ENCODE assay signal across 2 cellular contexts in genomic region chr17:57421393-57421717, GRCh38.
TF ChIP-seq lines count a peak whose summit lies in the region.

No MANE protein-coding gene starts in this region.

TF ChIP-seq in SK-N-SH, 30 proteins besides CTCF, POLR2A, EP300 and RAD21 (continued from another document):
- TF ChIP-seq, protein P1, sequence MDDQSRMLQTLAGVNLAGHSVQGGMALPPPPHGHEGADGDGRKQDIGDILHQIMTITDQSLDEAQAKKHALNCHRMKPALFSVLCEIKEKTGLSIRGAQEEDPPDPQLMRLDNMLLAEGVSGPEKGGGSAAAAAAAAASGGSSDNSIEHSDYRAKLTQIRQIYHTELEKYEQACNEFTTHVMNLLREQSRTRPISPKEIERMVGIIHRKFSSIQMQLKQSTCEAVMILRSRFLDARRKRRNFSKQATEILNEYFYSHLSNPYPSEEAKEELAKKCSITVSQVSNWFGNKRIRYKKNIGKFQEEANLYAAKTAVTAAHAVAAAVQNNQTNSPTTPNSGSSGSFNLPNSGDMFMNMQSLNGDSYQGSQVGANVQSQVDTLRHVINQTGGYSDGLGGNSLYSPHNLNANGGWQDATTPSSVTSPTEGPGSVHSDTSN (IDR thresholded peaks at IDR 0.05): no peak
- TF ChIP-seq RXRA (IDR thresholded peaks at IDR 0.05; ENCODE audit: borderline replicate concordance, low read depth): no peak
- no peak for TF ChIP-seq RFX5 (IDR thresholded peaks at IDR 0.05; ENCODE audit: low read length)
- no peak for TF ChIP-seq YY1 (IDR thresholded peaks at IDR 0.05; ENCODE audit: low read depth)
- no peak for TF ChIP-seq NRF1 (IDR thresholded peaks at IDR 0.05; ENCODE audit: low read depth, low read length)
- TF ChIP-seq FOXJ3 (CRISPR knock-in tag; IDR thresholded peaks at IDR 0.05): no peak
- no peak for TF ChIP-seq SMC3 (IDR thresholded peaks at IDR 0.05; ENCODE audit: low read depth, low read length)
- no peak for TF ChIP-seq GATA2 (CRISPR knock-in tag; IDR thresholded peaks at IDR 0.05)
- no peak for TF ChIP-seq TCF12 (IDR thresholded peaks at IDR 0.05)
- TF ChIP-seq POLR2AphosphoS5 (IDR thresholded peaks at IDR 0.05; ENCODE audit: low read depth, low read length): no peak
- no peak for TF ChIP-seq FOXM1 (IDR thresholded peaks at IDR 0.05; ENCODE audit: low read depth)
- no peak for TF ChIP-seq TEAD4 (IDR thresholded peaks at IDR 0.05; ENCODE audit: borderline replicate concordance, insufficient read depth)

TF ChIP-seq in SK-N-SH treated with all-trans-retinoic acid at 6 μM for 48 hours, 23 proteins besides CTCF, POLR2A, EP300 and RAD21 (continued from another document):
- TF ChIP-seq POU6F1 (CRISPR knock-in tag; IDR thresholded peaks at IDR 0.05; ENCODE audit: borderline replicate concordance, low read depth): no peak
- TF ChIP-seq PATZ1 (CRISPR knock-in tag; IDR thresholded peaks at IDR 0.05; ENCODE audit: borderline replicate concordance): no peak
- no peak for TF ChIP-seq ZFP3 (CRISPR knock-in tag; IDR thresholded peaks at IDR 0.05)
- TF ChIP-seq RARB (CRISPR knock-in tag; IDR thresholded peaks at IDR 0.05): no peak
- no peak for TF ChIP-seq SNAI2 (CRISPR knock-in tag; IDR thresholded peaks at IDR 0.05)
- TF ChIP-seq ZNF70 (CRISPR knock-in tag; IDR thresholded peaks at IDR 0.05): no peak
- TF ChIP-seq BACH2 (CRISPR knock-in tag; IDR thresholded peaks at IDR 0.05; ENCODE audit: borderline replicate concordance): no peak
- no peak for TF ChIP-seq ZC3H10 (CRISPR knock-in tag; IDR thresholded peaks at IDR 0.05)
- TF ChIP-seq TCF4 (CRISPR knock-in tag; IDR thresholded peaks at IDR 0.05; ENCODE audit: borderline replicate concordance): no peak
- no peak for TF ChIP-seq ZFP30 (CRISPR knock-in tag; IDR thresholded peaks at IDR 0.05)
- TF ChIP-seq, protein P2, sequence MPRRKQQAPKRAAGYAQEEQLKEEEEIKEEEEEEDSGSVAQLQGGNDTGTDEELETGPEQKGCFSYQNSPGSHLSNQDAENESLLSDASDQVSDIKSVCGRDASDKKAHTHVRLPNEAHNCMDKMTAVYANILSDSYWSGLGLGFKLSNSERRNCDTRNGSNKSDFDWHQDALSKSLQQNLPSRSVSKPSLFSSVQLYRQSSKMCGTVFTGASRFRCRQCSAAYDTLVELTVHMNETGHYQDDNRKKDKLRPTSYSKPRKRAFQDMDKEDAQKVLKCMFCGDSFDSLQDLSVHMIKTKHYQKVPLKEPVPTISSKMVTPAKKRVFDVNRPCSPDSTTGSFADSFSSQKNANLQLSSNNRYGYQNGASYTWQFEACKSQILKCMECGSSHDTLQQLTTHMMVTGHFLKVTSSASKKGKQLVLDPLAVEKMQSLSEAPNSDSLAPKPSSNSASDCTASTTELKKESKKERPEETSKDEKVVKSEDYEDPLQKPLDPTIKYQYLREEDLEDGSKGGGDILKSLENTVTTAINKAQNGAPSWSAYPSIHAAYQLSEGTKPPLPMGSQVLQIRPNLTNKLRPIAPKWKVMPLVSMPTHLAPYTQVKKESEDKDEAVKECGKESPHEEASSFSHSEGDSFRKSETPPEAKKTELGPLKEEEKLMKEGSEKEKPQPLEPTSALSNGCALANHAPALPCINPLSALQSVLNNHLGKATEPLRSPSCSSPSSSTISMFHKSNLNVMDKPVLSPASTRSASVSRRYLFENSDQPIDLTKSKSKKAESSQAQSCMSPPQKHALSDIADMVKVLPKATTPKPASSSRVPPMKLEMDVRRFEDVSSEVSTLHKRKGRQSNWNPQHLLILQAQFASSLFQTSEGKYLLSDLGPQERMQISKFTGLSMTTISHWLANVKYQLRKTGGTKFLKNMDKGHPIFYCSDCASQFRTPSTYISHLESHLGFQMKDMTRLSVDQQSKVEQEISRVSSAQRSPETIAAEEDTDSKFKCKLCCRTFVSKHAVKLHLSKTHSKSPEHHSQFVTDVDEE (CRISPR knock-in tag; IDR thresholded peaks at IDR 0.05): no peak
